Comparison of ENCODE assay signal across 13 cellular contexts in genomic region chr4:67437974-67438713, GRCh38.
DNase-seq lines count a peak whose midpoint lies in the region; ATAC-seq, FAIRE-seq and TF ChIP-seq lines count a peak whose summit lies in the region.
"Had no signal": no experiment of that assay in that cellular context is flagged by ENCODE, and none has a peak within 500 bp of the region (broad histone marks: within the 10 kb centered on the region; RNA-seq: fewer than 3 reads in every experiment).

No MANE protein-coding gene starts in this region.

- peaks cover 3% of the 10 kb centered on the region for H3K9me3 Mint-ChIP-seq in neural crest cell
- H3K9me3 Mint-ChIP-seq in activated CD4-positive, alpha-beta memory T cell treated with anti-CD3 and anti-CD28 coated beads for 36 hours = peaks cover 7% of the 10 kb centered on the region
- H3K9me3 Mint-ChIP-seq in endothelial cell (ENCODE audit: unreplicated experiment) = no peaks in the 10 kb centered on the region

- H3K4me3 Mint-ChIP-seq in neural crest cell = peak overlapping the region; percentile 11
- no peak overlapping the region for H3K4me3 Mint-ChIP-seq in activated CD4-positive, alpha-beta memory T cell treated with anti-CD3 and anti-CD28 coated beads for 36 hours
- no peak overlapping the region for H3K4me3 Mint-ChIP-seq in endothelial cell (ENCODE audit: unreplicated experiment)

- H3K4me1 Mint-ChIP-seq in neural crest cell (peaks cover 42% of the 10 kb centered on the region), endothelial cell (ENCODE audit: unreplicated experiment) (no peaks in the 10 kb centered on the region)
- no peaks in the 10 kb centered on the region for H3K4me1 Mint-ChIP-seq in activated CD4-positive, alpha-beta memory T cell treated with anti-CD3 and anti-CD28 coated beads for 36 hours (ENCODE audit: low read depth)

- POLR2A ChIA-PET in activated CD4-positive, alpha-beta memory T cell treated with anti-CD3 and anti-CD28 coated beads for 36 hours (lab: Charles Lee) = no interaction called here

- TF ChIP-seq CTCF in D721Med (IDR thresholded peaks at IDR 0.05; ENCODE audit: insufficient read depth, missing control alignments) (no peak), NB4 (IDR thresholded peaks at IDR 0.05; ENCODE audit: low read depth, low read length) (no peak), neural crest cell (conservative IDR thresholded peaks at IDR 0.05) (no peak), endothelial cell (IDR thresholded peaks at IDR 0.05; ENCODE audit: unreplicated experiment) (no peak)

- H3K27me3 Mint-ChIP-seq in neural crest cell (ENCODE audit: low read depth) (no peaks in the 10 kb centered on the region), endothelial cell (ENCODE audit: unreplicated experiment) (no peaks in the 10 kb centered on the region)
- no peaks in the 10 kb centered on the region for H3K27me3 Mint-ChIP-seq in activated CD4-positive, alpha-beta memory T cell treated with anti-CD3 and anti-CD28 coated beads for 36 hours
- H3K27me3 Mint-ChIP-seq: naive B cell had no signal

- no peak for DNase-seq in D721Med (ENCODE audit: insufficient read length, low spot score)
- DNase-seq in NB4 (ENCODE audit: low read depth) = peak; percentile 43
- no peak for DNase-seq in neural crest cell (ENCODE audit: low read depth, low spot score)
- DNase-seq in activated CD4-positive, alpha-beta memory T cell treated with anti-CD3 and anti-CD28 coated beads for 36 hours = no peak
- no peak for DNase-seq in endothelial cell (ENCODE audit: low spot score)
- DNase-seq in stimulated activated naive CD4-positive, alpha-beta T cell (lab: John Stamatoyannopoulos, UW) = no peak
- DNase-seq in islet precursor cell = no peak
- DNase-seq: DMS79 treated with DMSO at 0.1 percent for 48 hours, naive B cell, NCI-H510A had no signal

- intact Hi-C loops in activated CD4-positive, alpha-beta memory T cell treated with anti-CD3 and anti-CD28 coated beads for 36 hours (cut with micrococcal nuclease) = no loop called here

- no peak overlapping the region for H3K4me3 ChIP-seq in NB4 (ENCODE audit: low read depth, low read length)
- H3K4me3 ChIP-seq: esophagus muscularis mucosa had no signal

- peak; percentile 86 for FAIRE-seq in D721Med (lab: Jason Lieb, UNC)

- CTCF ChIA-PET in activated CD4-positive, alpha-beta memory T cell treated with anti-CD3 and anti-CD28 coated beads for 36 hours (lab: Charles Lee) = no interaction called here

- peaks cover 34% of the 10 kb centered on the region for H3K36me3 Mint-ChIP-seq in neural crest cell (ENCODE audit: low read depth)
- peaks cover 51% of the 10 kb centered on the region for H3K36me3 Mint-ChIP-seq in activated CD4-positive, alpha-beta memory T cell treated with anti-CD3 and anti-CD28 coated beads for 36 hours
- H3K36me3 Mint-ChIP-seq in endothelial cell (ENCODE audit: low read depth, unreplicated experiment) = no peaks in the 10 kb centered on the region

- H3K27ac Mint-ChIP-seq in neural crest cell (ENCODE audit: unreplicated experiment) = peak overlapping the region; percentile 85
- H3K27ac Mint-ChIP-seq in activated CD4-positive, alpha-beta memory T cell treated with anti-CD3 and anti-CD28 coated beads for 36 hours = no peak overlapping the region
- H3K27ac Mint-ChIP-seq in endothelial cell (ENCODE audit: unreplicated experiment) = no peak overlapping the region

- ATAC-seq in esophagus mucosa = peak; percentile 61
- ATAC-seq: HCT116 had no signal

- no peak for TF ChIP-seq POLR2A in NB4 (IDR thresholded peaks at IDR 0.05; ENCODE audit: extremely low read depth, insufficient read length)
